Comparison of ENCODE assay signal across 9 cellular contexts in genomic region chr6:26550250-26550993, GRCh38. TPM values are rescaled to one million over a fixed set of nuclear protein-coding genes. Genes with fewer than 3 reads are reported as not detected.
DNase-seq lines count a peak whose midpoint lies in the region; ATAC-seq, FAIRE-seq and TF ChIP-seq lines count a peak whose summit lies in the region.
"Had no signal": no experiment of that assay in that cellular context is flagged by ENCODE, and none has a peak within 500 bp of the region (broad histone marks: within the 10 kb centered on the region; RNA-seq: fewer than 3 reads in every experiment).

No MANE protein-coding gene starts in this region.

- no peaks in the 10 kb centered on the region for H3K27me3 Mint-ChIP-seq in activated CD4-positive, alpha-beta memory T cell treated with anti-CD3 and anti-CD28 coated beads for 36 hours
- no peaks in the 10 kb centered on the region for H3K27me3 Mint-ChIP-seq in natural killer cell (ENCODE audit: low read depth in 2 of 2)

- no peak for TF ChIP-seq CTCF in A673 (conservative IDR thresholded peaks at IDR 0.05; ENCODE audit: low read depth, low read length)
- TF ChIP-seq CTCF in esophagus muscularis mucosa (IDR thresholded peaks at IDR 0.05): no peak
- no peak for TF ChIP-seq CTCF in natural killer cell (IDR thresholded peaks at IDR 0.05)

- H3K27ac ChIP-seq in A673 (ENCODE audit: low read depth, low read length, poor library complexity, severe bottlenecking) (no peak overlapping the region), esophagus muscularis mucosa (replicated peaks in 1 of 4) (peak overlapping the region in 3 of 4 donors; percentile 38 to 59 (median 52))

- CTCF ChIA-PET in A673 (lab: Charles Lee): no interaction called here
- CTCF ChIA-PET in activated CD4-positive, alpha-beta memory T cell treated with anti-CD3 and anti-CD28 coated beads for 36 hours (lab: Charles Lee): interaction anchor here (0.7 to 1.2 kb wide), 4 partner anchors 13 to 228 kb away, joined by 3 to 5 read pairs (median 3); no protein-coding TSS in a partner anchor

- FAIRE-seq in urothelium cell line (lab: Jason Lieb, UNC): no peak

- ATAC-seq in GM18867 (IDR thresholded peaks at IDR 0.05; ENCODE audit: unreplicated experiment): peak; percentile 28
- ATAC-seq in natural killer cell: peak; percentile 20 to 56 (median 39)
- ATAC-seq in HG02870 (IDR thresholded peaks at IDR 0.05; ENCODE audit: unreplicated experiment): no peak

- no peak for TF ChIP-seq EP300 in esophagus muscularis mucosa (IDR thresholded peaks at IDR 0.05)

- no peaks in the 10 kb centered on the region for H3K9me3 Mint-ChIP-seq in activated CD4-positive, alpha-beta memory T cell treated with anti-CD3 and anti-CD28 coated beads for 36 hours
- no peaks in the 10 kb centered on the region for H3K9me3 Mint-ChIP-seq in natural killer cell

- TSS peak; percentile 88 for BruUV-seq in A673 (replicated peaks; lab: Mats Ljungman, UMichigan)

- POLR2A ChIA-PET in A673 (lab: Charles Lee; ENCODE audit: low non-redundant PET): no interaction called here
- POLR2A ChIA-PET in activated CD4-positive, alpha-beta memory T cell treated with anti-CD3 and anti-CD28 coated beads for 36 hours (lab: Charles Lee): interaction anchor here (0.7 to 1.3 kb wide), 4 partner anchors 12 to 21 kb away, joined by 3 to 8 read pairs (median 3); partner anchors contain the start of gene HMGN4

- peak overlapping the region; percentile 75 for H3K27ac Mint-ChIP-seq in activated CD4-positive, alpha-beta memory T cell treated with anti-CD3 and anti-CD28 coated beads for 36 hours
- H3K27ac Mint-ChIP-seq in natural killer cell: peak overlapping the region; percentile 23 to 78

- 2% methylated on average over 30 of the region's 42 CpGs for WGBS in esophagus muscularis mucosa

- no peak for TF ChIP-seq POLR2A in esophagus muscularis mucosa (IDR thresholded peaks at IDR 0.05; ENCODE audit: low read depth)

- H3K4me1 ChIP-seq in A673 (ENCODE audit: insufficient read depth, low read length, poor library complexity, severe bottlenecking): no peaks in the 10 kb centered on the region
- peaks cover 6 to 27% (median 21%) of the 10 kb centered on the region in 4 donors for H3K4me1 ChIP-seq in esophagus muscularis mucosa

- peaks cover 7% of the 10 kb centered on the region for H3K36me3 Mint-ChIP-seq in activated CD4-positive, alpha-beta memory T cell treated with anti-CD3 and anti-CD28 coated beads for 36 hours
- H3K36me3 Mint-ChIP-seq in natural killer cell: peaks cover 15% of the 10 kb centered on the region

- peak overlapping the region; percentile 88 for H3K4me3 Mint-ChIP-seq in activated CD4-positive, alpha-beta memory T cell treated with anti-CD3 and anti-CD28 coated beads for 36 hours
- no peak overlapping the region for H3K4me3 Mint-ChIP-seq in natural killer cell

- H3K36me3 ChIP-seq in A673 (ENCODE audit: insufficient read depth, low read length, poor library complexity, severe bottlenecking) (peaks cover 11% of the 10 kb centered on the region), esophagus muscularis mucosa (peaks cover 5 to 14% (median 11%) of the 10 kb centered on the region in 4 donors)

- peak overlapping the region; percentile 51 for H3K4me3 ChIP-seq in A673 (ENCODE audit: low read depth, low read length, poor library complexity, severe bottlenecking)
- H3K4me3 ChIP-seq in esophagus muscularis mucosa: peak overlapping the region; percentile 48 to 66 (median 58)

- intact Hi-C loops in A673 (cut with micrococcal nuclease; ENCODE audit: unreplicated experiment): loop anchor here (10.0 kb wide), 2 partner anchors 376 to 496 kb away; a partner anchor contains a TSS
- intact Hi-C loops in activated CD4-positive, alpha-beta memory T cell treated with anti-CD3 and anti-CD28 coated beads for 36 hours (cut with micrococcal nuclease): loop anchor here (5.0 kb wide), 2 partner anchors 223 to 1202 kb away; no protein-coding TSS in a partner anchor
- intact Hi-C loops in esophagus muscularis mucosa (cut with DNase I): no loop called here
- intact Hi-C loops in natural killer cell (cut with micrococcal nuclease): loop anchor here (5.0 to 10.0 kb wide), 2 partner anchors 228 to 526 kb away; a partner anchor contains a TSS

- no peaks in the 10 kb centered on the region for H3K9me3 ChIP-seq in A673 (ENCODE audit: low read depth, low read length, poor library complexity, severe bottlenecking)
- no peaks in the 10 kb centered on the region for H3K9me3 ChIP-seq in esophagus muscularis mucosa

- H3K27me3 ChIP-seq in A673 (replicated peaks; ENCODE audit: insufficient read depth, low read depth, low read length, poor library complexity) (no peaks in the 10 kb centered on the region), esophagus muscularis mucosa (no peaks in the 10 kb centered on the region)

- H3K4me1 Mint-ChIP-seq in activated CD4-positive, alpha-beta memory T cell treated with anti-CD3 and anti-CD28 coated beads for 36 hours (ENCODE audit: low read depth): peaks cover 13% of the 10 kb centered on the region
- peaks cover 11 to 23% of the 10 kb centered on the region in 2 donors for H3K4me1 Mint-ChIP-seq in natural killer cell

- DNase-seq in A673 (ENCODE audit: low spot score): peak; percentile 86
- peak; percentile 94 for DNase-seq in NCI-H510A treated with DMSO at 0.1 percent for 48 hours (lab: John Stamatoyannopoulos, UW)
- DNase-seq in activated CD4-positive, alpha-beta memory T cell treated with anti-CD3 and anti-CD28 coated beads for 36 hours: peak; percentile 70
- DNase-seq in esophagus muscularis mucosa (ENCODE audit: extremely low spot score): no peak
- DNase-seq in natural killer cell: peak; percentile 30
- peak; percentile 74 for DNase-seq in urothelium cell line (ENCODE audit: low spot score)

RNA-seq across cellular contexts. Expression of gene HMGN4, which starts 12.3 kb away (rescaled TPM):
- total RNA-seq in A673 (2021) (55.9 and 58.6 TPM in 2 replicates), esophagus muscularis mucosa (100 to 1,000 TPM in 1 of 4 donors, 10 to 100 TPM in 3; 80.2 to 117 (median 86.5) TPM), natural killer cell (10 to 100 TPM; 55.7 to 80.6 (median 70.3) TPM)
- total RNA-seq in activated CD4-positive, alpha-beta memory T cell treated with anti-CD3 and anti-CD28 coated beads for 36 hours: 10 to 100 TPM; 93.2 to 96.0 TPM

RNA-seq across cellular contexts. Expression of gene ABT1, which starts 46.3 kb away (rescaled TPM):
- total RNA-seq in A673 (2021) (17.4 and 18.1 TPM in 2 replicates), esophagus muscularis mucosa (10 to 100 TPM; 13.3 to 18.2 (median 16.1) TPM), natural killer cell (10 to 100 TPM; 23.9 to 30.7 (median 29.9) TPM)
- 10 to 100 TPM; 22.6 to 22.7 TPM for total RNA-seq in activated CD4-positive, alpha-beta memory T cell treated with anti-CD3 and anti-CD28 coated beads for 36 hours

RNA-seq across cellular contexts. Expression of gene BTN1A1, which starts 50.3 kb away (rescaled TPM):
- total RNA-seq in A673 (2021) (not detected in 2 replicates), esophagus muscularis mucosa (not detected), natural killer cell (not detected)
- not detected for total RNA-seq in activated CD4-positive, alpha-beta memory T cell treated with anti-CD3 and anti-CD28 coated beads for 36 hours
- total RNA-seq: pulmonary artery endothelial cell had no signal
